Comparison of ENCODE assay signal across 1 cellular context in genomic region chr1:112955678-112956502, GRCh38.
TF ChIP-seq lines count a peak whose summit lies in the region.

TSS of gene SLC16A1 (minus strand) at chr1:112956196. CDS start at chr1:112929308, 26,888 bp downstream.

TF ChIP-seq in HepG2, 621 proteins besides CTCF, POLR2A, EP300 and RAD21 (continued from another document and continues in another):
- TF ChIP-seq KIAA2018 (CRISPR knock-in tag; IDR thresholded peaks at IDR 0.05; ENCODE audit: borderline replicate concordance): no peak
- peak; percentile 72 for TF ChIP-seq HIVEP1 (CRISPR knock-in tag; IDR thresholded peaks at IDR 0.05)
- 0 out of 2 replicates have a peak, but pooled peaks have one; percentile 20 for TF ChIP-seq SIN3B (IDR thresholded peaks at IDR 0.05; ENCODE audit: low read length)
- TF ChIP-seq TEAD2 (CRISPR knock-in tag; IDR thresholded peaks at IDR 0.05): peak; percentile 80; the same call in 1 of the 2 replicates
- 0 out of 2 replicates have a peak, but pooled peaks have one; percentile 30 for TF ChIP-seq HOXD1 (CRISPR knock-in tag; IDR thresholded peaks at IDR 0.05)
- peak; percentile 88 for TF ChIP-seq NRL (CRISPR knock-in tag; IDR thresholded peaks at IDR 0.05; ENCODE audit: borderline replicate concordance)
- no peak for TF ChIP-seq ZNF496 (CRISPR knock-in tag; IDR thresholded peaks at IDR 0.05; ENCODE audit: insufficient replicate concordance)
- TF ChIP-seq USF2 (IDR thresholded peaks at IDR 0.05; ENCODE audit: low read depth, low read length): peak; percentile 89
- peak; percentile 63; the same call in 1 of the 2 replicates for TF ChIP-seq USF2 (CRISPR knock-in tag; IDR thresholded peaks at IDR 0.05; ENCODE audit: borderline replicate concordance)
- peak; percentile 59; the same call in 1 of the 2 replicates for TF ChIP-seq ZKSCAN8 (CRISPR knock-in tag; IDR thresholded peaks at IDR 0.05; ENCODE audit: borderline replicate concordance)
- peak; percentile 51; the same call in 1 of the 2 replicates for TF ChIP-seq REPIN1 (CRISPR knock-in tag; IDR thresholded peaks at IDR 0.05; ENCODE audit: borderline replicate concordance, low read depth)
- peak; percentile 17; the same call in 1 of the 2 replicates for TF ChIP-seq RERE (CRISPR knock-in tag; IDR thresholded peaks at IDR 0.05; ENCODE audit: low read depth)
- peak; percentile 74; the same call in 1 of the 2 replicates for TF ChIP-seq MIER3 (CRISPR knock-in tag; IDR thresholded peaks at IDR 0.05; ENCODE audit: borderline replicate concordance)
- TF ChIP-seq SRSF4 (IDR thresholded peaks at IDR 0.05; ENCODE audit: low read depth, low read length, poor library complexity, severe bottlenecking): no peak
- TF ChIP-seq RFX3 (CRISPR knock-in tag; IDR thresholded peaks at IDR 0.05): no peak
- 0 out of 2 replicates have a peak, but pooled peaks have one; percentile 50 for TF ChIP-seq SNAI1 (CRISPR knock-in tag; IDR thresholded peaks at IDR 0.05; ENCODE audit: borderline replicate concordance)
- peak; percentile 75 for TF ChIP-seq MEF2D (CRISPR knock-in tag; IDR thresholded peaks at IDR 0.05)
- no peak for TF ChIP-seq U2AF2 (IDR thresholded peaks at IDR 0.05; ENCODE audit: low read depth, low read length)
- TF ChIP-seq MAF1 (CRISPR knock-in tag; IDR thresholded peaks at IDR 0.05; ENCODE audit: borderline replicate concordance): 0 out of 2 replicates have a peak, but pooled peaks have one; percentile 45
- peak; percentile 88; the same call in 1 of the 2 replicates for TF ChIP-seq ZNF430 (CRISPR knock-in tag; IDR thresholded peaks at IDR 0.05)
- peak; percentile 91 for TF ChIP-seq ZSCAN25 (CRISPR knock-in tag; IDR thresholded peaks at IDR 0.05)
- TF ChIP-seq STAG1 (CRISPR knock-in tag; IDR thresholded peaks at IDR 0.05): peak; percentile 47
- peak; percentile 58; the same call in 1 of the 2 replicates for TF ChIP-seq ZNF704 (CRISPR knock-in tag; IDR thresholded peaks at IDR 0.05; ENCODE audit: borderline replicate concordance)
- no peak for TF ChIP-seq SMAD3 (CRISPR knock-in tag; IDR thresholded peaks at IDR 0.05)
- TF ChIP-seq PAXIP1 (CRISPR knock-in tag; conservative IDR thresholded peaks at IDR 0.05): peak; percentile 35
- TF ChIP-seq CCAR2 (optimal IDR thresholded peaks at IDR 0.05; ENCODE audit: low read depth, low read length): no peak
- peak; percentile 45; the same call in 1 of the 2 replicates for TF ChIP-seq ZNF121 (CRISPR knock-in tag; IDR thresholded peaks at IDR 0.05)
- no peak for TF ChIP-seq REST (IDR thresholded peaks at IDR 0.05; ENCODE audit: borderline replicate concordance in 1 of 2, low read depth in 1 of 2, low read length in 2 of 2)
- TF ChIP-seq ATF1 (CRISPR knock-in tag; IDR thresholded peaks at IDR 0.05): no peak
- peak; percentile 92 for TF ChIP-seq FOXC1 (CRISPR knock-in tag; IDR thresholded peaks at IDR 0.05; ENCODE audit: borderline replicate concordance)
- TF ChIP-seq ZFP82 (CRISPR knock-in tag; IDR thresholded peaks at IDR 0.05; ENCODE audit: borderline replicate concordance): peak; percentile 94; the same call in 1 of the 2 replicates
- TF ChIP-seq REL (CRISPR knock-in tag; conservative IDR thresholded peaks at IDR 0.05): peak; percentile 95
